ENCODE assay signal across 21 cellular contexts in genomic region chr20:61135966-61136365, GRCh38.
DNase-seq lines count a peak whose midpoint lies in the region; ATAC-seq, FAIRE-seq and TF ChIP-seq lines count a peak whose summit lies in the region.
"Had no signal": no experiment of that assay in that cellular context is flagged by ENCODE, and none has a peak within 500 bp of the region (broad histone marks: within the 10 kb centered on the region; RNA-seq: fewer than 3 reads in every experiment).

No MANE protein-coding gene starts in this region.

- WGBS in hepatocyte (ENCODE audit: low lambda C conversion rate, missing lambda C conversion rate): 19% methylated on average over 15 of the region's 15 CpGs

- TF ChIP-seq CTCF in hepatocyte (IDR thresholded peaks at IDR 0.05; ENCODE audit: poor library complexity) (no peak), neural crest cell (conservative IDR thresholded peaks at IDR 0.05) (no peak)

- no peak overlapping the region for H3K27ac ChIP-seq in hepatocyte
- H3K27ac ChIP-seq: A549; BLaER1 treated with 17β-estradiol and CSF1 and Interleukin-3, amounts not matched to agents 10 nM and 100 nM had no signal

- H3K4me3 Mint-ChIP-seq in neural crest cell: no peak overlapping the region
- no peak overlapping the region for H3K4me3 Mint-ChIP-seq in activated T-cell treated with anti-CD3 and anti-CD28 coated beads, Interleukin-2, amount 50 U/mL, for 4 hours
- H3K4me3 Mint-ChIP-seq: CD8-positive, alpha-beta memory T cell had no signal

- H3K36me3 Mint-ChIP-seq in neural crest cell (ENCODE audit: low read depth): no peaks in the 10 kb centered on the region
- no peaks in the 10 kb centered on the region for H3K36me3 Mint-ChIP-seq in activated T-cell treated with anti-CD3 and anti-CD28 coated beads, Interleukin-2, amount 50 U/mL, for 4 hours (ENCODE audit: insufficient read depth)
- H3K36me3 Mint-ChIP-seq: CD8-positive, alpha-beta memory T cell had no signal

- no peaks in the 10 kb centered on the region for H3K79me2 ChIP-seq in hepatocyte

- H3K4me1 Mint-ChIP-seq in neural crest cell: peaks cover 46% of the 10 kb centered on the region
- H3K4me1 Mint-ChIP-seq in activated T-cell treated with anti-CD3 and anti-CD28 coated beads, Interleukin-2, amount 50 U/mL, for 4 hours (ENCODE audit: low read depth): no peaks in the 10 kb centered on the region
- H3K4me1 Mint-ChIP-seq: CD8-positive, alpha-beta memory T cell had no signal

- no peaks in the 10 kb centered on the region for H4K20me1 ChIP-seq in hepatocyte (ENCODE audit: insufficient read depth, poor library complexity, severe bottlenecking)
- H4K20me1 ChIP-seq: BLaER1 treated with 17β-estradiol and CSF1 and Interleukin-3, amounts not matched to agents 10 nM and 100 nM had no signal

- H3K36me3 ChIP-seq in hepatocyte (replicated peaks; ENCODE audit: insufficient read depth, low read depth): no peaks in the 10 kb centered on the region
- H3K36me3 ChIP-seq: BLaER1 treated with 17β-estradiol and CSF1 and Interleukin-3, amounts not matched to agents 10 nM and 100 nM; MG63 had no signal

- ATAC-seq in HG02840 (IDR thresholded peaks at IDR 0.05; ENCODE audit: low FRiP score, unreplicated experiment) (no peak), GM21717 (IDR thresholded peaks at IDR 0.05; ENCODE audit: unreplicated experiment) (no peak)
- no peak for ATAC-seq in activated T-cell treated with anti-CD3 and anti-CD28 coated beads, Interleukin-2, amount 50 U/mL, for 4 hours
- ATAC-seq: A549 had no signal

- DNase-seq in D341Med (ENCODE audit: low spot score): peak; percentile 62
- DNase-seq in HTR-8/SVneo (ENCODE audit: insufficient read length, low spot score): no peak
- DNase-seq in hepatocyte (ENCODE audit: low spot score): no peak
- DNase-seq in neural crest cell (ENCODE audit: low read depth, low spot score): peak; percentile 6
- no peak for DNase-seq in NCI-H2196 (lab: John Stamatoyannopoulos, UW; ENCODE audit: unreplicated experiment)
- DNase-seq in activated T-cell treated with anti-CD3 and anti-CD28 coated beads, Interleukin-2, amount 50 U/mL, for 4 hours: no peak
- DNase-seq: CD8-positive, alpha-beta memory T cell; IMR-90; Karpas-422; MG63; NCI-H1092 treated with DMSO at 0.1 percent for 48 hours; NCI-H1694; NCI-H510A treated with DMSO at 0.1 percent for 48 hours; NK-92 treated with Interleukin-12 subunit alpha and Interleukin-12 subunit beta, amount 100 ng/mL, for 24 hours; SIG-M5 had no signal

- no peaks in the 10 kb centered on the region for H3K9me3 ChIP-seq in hepatocyte (ENCODE audit: low read depth)
- H3K9me3 ChIP-seq: A549; BLaER1 treated with 17β-estradiol and CSF1 and Interleukin-3, amounts not matched to agents 10 nM and 100 nM; MG63 had no signal

- H2AFZ ChIP-seq in hepatocyte: no peak overlapping the region

- FAIRE-seq in HTR-8/SVneo (lab: Jason Lieb, UNC): peak; percentile 72
- FAIRE-seq: A549, GM12892, H54 had no signal

- H3K9me3 Mint-ChIP-seq in neural crest cell: no peaks in the 10 kb centered on the region
- no peaks in the 10 kb centered on the region for H3K9me3 Mint-ChIP-seq in activated T-cell treated with anti-CD3 and anti-CD28 coated beads, Interleukin-2, amount 50 U/mL, for 4 hours

- H3K9me2 ChIP-seq in hepatocyte (replicated peaks; ENCODE audit: insufficient read depth): no peaks in the 10 kb centered on the region

- H3K27me3 Mint-ChIP-seq in neural crest cell (ENCODE audit: low read depth): peaks cover 21% of the 10 kb centered on the region
- H3K27me3 Mint-ChIP-seq in activated T-cell treated with anti-CD3 and anti-CD28 coated beads, Interleukin-2, amount 50 U/mL, for 4 hours (ENCODE audit: low read depth): peaks cover 7% of the 10 kb centered on the region

- no peak overlapping the region for H3K4me3 ChIP-seq in hepatocyte
- H3K4me3 ChIP-seq: A549; BLaER1 treated with 17β-estradiol and CSF1 and Interleukin-3, amounts not matched to agents 10 nM and 100 nM; MG63 had no signal

- H3K4me2 ChIP-seq in hepatocyte: peak overlapping the region; percentile 33
- H3K4me2 ChIP-seq: A549; BLaER1 treated with 17β-estradiol and CSF1 and Interleukin-3, amounts not matched to agents 10 nM and 100 nM had no signal

- no peak overlapping the region for H3K27ac Mint-ChIP-seq in neural crest cell (ENCODE audit: unreplicated experiment)
- H3K27ac Mint-ChIP-seq: CD8-positive, alpha-beta memory T cell had no signal

- no peaks in the 10 kb centered on the region for H3K4me1 ChIP-seq in hepatocyte (ENCODE audit: insufficient read depth)
- H3K4me1 ChIP-seq: A549; BLaER1 treated with 17β-estradiol and CSF1 and Interleukin-3, amounts not matched to agents 10 nM and 100 nM had no signal

- peaks cover 36% of the 10 kb centered on the region for H3K27me3 ChIP-seq in hepatocyte

Comparison
In these comparisons a context has a peak if more than half of its experiments do, and no peak if none do; other contexts are left out.
1. DNase-seq: peak in D341Med (single experiment) and neural crest cell (single experiment); none in HTR-8/SVneo (single experiment), hepatocyte (single experiment), NCI-H2196 (single experiment) and activated T-cell treated with anti-CD3 and anti-CD28 coated beads, Interleukin-2, amount 50 U/mL, for 4 hours (single experiment).